In the genomic region with DNA sequence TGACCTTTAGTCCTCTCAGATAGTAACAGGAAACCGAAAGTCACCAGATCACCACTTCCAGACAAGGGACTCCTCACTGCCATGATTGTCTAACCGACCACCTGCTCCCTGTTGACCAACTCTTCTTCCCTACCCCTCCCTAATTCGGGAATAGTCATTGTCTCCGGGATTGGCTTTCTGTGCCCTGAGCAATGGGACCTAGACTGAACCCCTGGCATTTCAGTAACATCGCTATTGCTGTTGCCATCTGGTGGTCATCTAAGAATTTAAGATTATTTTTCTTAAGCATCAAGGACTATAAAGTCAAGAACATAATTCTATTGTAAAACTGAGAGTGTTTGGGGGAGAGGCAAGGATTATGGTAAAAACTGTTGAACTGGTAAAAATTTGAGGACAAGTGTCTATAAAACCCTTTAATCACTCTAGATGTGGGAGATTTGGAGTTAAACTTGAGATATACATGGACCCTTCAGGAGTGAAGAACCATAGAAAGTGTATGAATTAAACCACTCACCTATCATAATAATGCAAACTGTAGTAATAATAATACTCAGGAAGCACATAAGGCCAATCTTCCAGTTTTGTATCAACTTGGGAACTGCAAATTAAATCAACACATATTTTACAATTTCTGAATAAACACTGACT, we compare ENCODE assay signal across 9 cellular contexts. TPM values are rescaled to one million over a fixed set of nuclear protein-coding genes. Genes with fewer than 3 reads are reported as not detected.
DNase-seq lines count a peak whose midpoint lies in the region; ATAC-seq, FAIRE-seq and TF ChIP-seq lines count a peak whose summit lies in the region.
"Had no signal": no experiment of that assay in that cellular context is flagged by ENCODE, and none has a peak within 500 bp of the region (broad histone marks: within the 10 kb centered on the region; RNA-seq: fewer than 3 reads in every experiment).

No MANE protein-coding gene starts in this region.

- no peak overlapping the region for H3K27ac ChIP-seq in 22Rv1
- no peak overlapping the region for H3K27ac ChIP-seq in astrocyte (ENCODE audit: low read depth, low read length)
- no peak overlapping the region for H3K27ac ChIP-seq in iPS DF 6.9 (ENCODE audit: low read length)
- no peak overlapping the region for H3K27ac ChIP-seq in skeletal muscle tissue (ENCODE audit: low read depth, low read length)
- H3K27ac ChIP-seq: epithelial cell of prostate had no signal

- H3K4me2 ChIP-seq in astrocyte (ENCODE audit: low read length), result peak overlapping the region; percentile 59

- no peaks in the 10 kb centered on the region for H3K9me3 Mint-ChIP-seq in astrocyte (ENCODE audit: unreplicated experiment)

- DNase-seq in G401 (ENCODE audit: low spot score) (peak; percentile 11), NCI-H69 (lab: John Stamatoyannopoulos, UW) (peak; percentile 7), astrocyte (ENCODE audit: low read depth) (peak; percentile 20), iPS DF 6.9 (ENCODE audit: low read depth, low spot score) (peak; percentile 52), NCI-H187 treated with DMSO at 0.1 percent for 48 hours (lab: John Stamatoyannopoulos, UW) (no peak)

- no peak for FAIRE-seq in astrocyte (lab: Jason Lieb, UNC)

- no peak overlapping the region for H3K4me3 Mint-ChIP-seq in astrocyte (ENCODE audit: unreplicated experiment)

- no peaks in the 10 kb centered on the region for H3K36me3 Mint-ChIP-seq in astrocyte (ENCODE audit: low read depth, unreplicated experiment)

- no peaks in the 10 kb centered on the region for H3K36me3 ChIP-seq in astrocyte (ENCODE audit: insufficient read depth, low read length)
- no peaks in the 10 kb centered on the region for H3K36me3 ChIP-seq in iPS DF 6.9 (ENCODE audit: control insufficient read depth, insufficient read depth, low read length)
- no peaks in the 10 kb centered on the region for H3K36me3 ChIP-seq in skeletal muscle tissue (ENCODE audit: control insufficient read depth in 3 of 3, insufficient read depth in 3 of 3, low read length in 3 of 3)

- H2AFZ ChIP-seq in astrocyte (ENCODE audit: low read depth, low read length), result peak overlapping the region; percentile 28

- H3K9me3 ChIP-seq in astrocyte (ENCODE audit: insufficient read depth, low read depth, low read length), result no peaks in the 10 kb centered on the region
- no peaks in the 10 kb centered on the region for H3K9me3 ChIP-seq in iPS DF 6.9 (ENCODE audit: control insufficient read depth, insufficient read depth, low read length)
- no peaks in the 10 kb centered on the region for H3K9me3 ChIP-seq in skeletal muscle tissue (ENCODE audit: control insufficient read depth in 3 of 3, low read length in 3 of 3)

- H3K27me3 Mint-ChIP-seq in astrocyte (ENCODE audit: low read depth, unreplicated experiment), result no peaks in the 10 kb centered on the region

- no peaks in the 10 kb centered on the region for H3K4me1 ChIP-seq in astrocyte (ENCODE audit: insufficient read depth, low read length)
- no peaks in the 10 kb centered on the region for H3K4me1 ChIP-seq in iPS DF 6.9 (ENCODE audit: control insufficient read depth, insufficient read depth, low read length)
- no peaks in the 10 kb centered on the region for H3K4me1 ChIP-seq in skeletal muscle tissue (ENCODE audit: control insufficient read depth in 3 of 3, insufficient read depth in 3 of 3, low read length in 3 of 3)

- H3K27ac Mint-ChIP-seq in astrocyte (ENCODE audit: unreplicated experiment), result peak overlapping the region; percentile 1

- no peaks in the 10 kb centered on the region for H4K20me1 ChIP-seq in astrocyte (ENCODE audit: insufficient read depth, low read length)

- in situ Hi-C loops in G401 (cut with HindIII; ENCODE audit: low sequenced_read_pairs), result no loop called here

- H3K27me3 ChIP-seq in astrocyte (ENCODE audit: insufficient read depth, low read length), result no peaks in the 10 kb centered on the region
- H3K27me3 ChIP-seq in iPS DF 6.9 (ENCODE audit: control insufficient read depth, insufficient read depth, low read length), result no peaks in the 10 kb centered on the region
- H3K27me3 ChIP-seq in skeletal muscle tissue (ENCODE audit: control insufficient read depth in 3 of 3, insufficient read depth in 3 of 3, low read length in 3 of 3), result no peaks in the 10 kb centered on the region

- no CpG with 5 or more reads among the region's 5 CpGs for WGBS in iPS DF 6.9 (ENCODE audit: insufficient coverage, insufficient read length)

- no peaks in the 10 kb centered on the region for H3K79me2 ChIP-seq in astrocyte (ENCODE audit: insufficient read depth, low read length)

- H3K4me3 ChIP-seq in astrocyte (ENCODE audit: insufficient read depth, low read depth, low read length) (no peak overlapping the region), iPS DF 6.9 (ENCODE audit: low read length) (no peak overlapping the region), skeletal muscle tissue (ENCODE audit: low read length in 3 of 3) (peak overlapping the region; percentile 52 to 68 (median 61))

- ATAC-seq in HG02571 (IDR thresholded peaks at IDR 0.05; ENCODE audit: unreplicated experiment), result no peak

- peaks cover 9% of the 10 kb centered on the region for H3K4me1 Mint-ChIP-seq in astrocyte (ENCODE audit: low read depth, unreplicated experiment)

- H3K9ac ChIP-seq in astrocyte (ENCODE audit: low read length) (no peak overlapping the region), skeletal muscle tissue (ENCODE audit: low read depth in 1 of 3, low read length in 3 of 3) (no peak overlapping the region)

- TF ChIP-seq CTCF in 22Rv1 (IDR thresholded peaks at IDR 0.05) (peak; percentile 83), astrocyte (IDR thresholded peaks at IDR 0.05; ENCODE audit: insufficient read depth, low read depth, low read length) (peak; percentile 41)

RNA-seq across cellular contexts. Expression of a gene that starts 6.3 kb away (rescaled TPM):
- total RNA-seq in G401 (2014; rRNA removed; shearing (Covaris generic)), result not detected in 2 replicates
- 0.84 and 2.0 TPM in 2 replicates for total RNA-seq in astrocyte
- not detected for total RNA-seq in skeletal muscle tissue

RNA-seq across cellular contexts. Expression of a gene that starts 44.6 kb away (rescaled TPM):
- total RNA-seq in G401 (2014; rRNA removed; shearing (Covaris generic)), result not detected in 2 replicates
- not detected in 2 replicates for total RNA-seq in astrocyte
- not detected for total RNA-seq in skeletal muscle tissue

RNA-seq across cellular contexts. Expression of a gene that starts 45.3 kb away (rescaled TPM):
- not detected in 2 replicates for total RNA-seq in G401 (2014; rRNA removed; shearing (Covaris generic))
- total RNA-seq in astrocyte (not detected in 2 replicates), skeletal muscle tissue (0.52 TPM)

RNA-seq across cellular contexts. Expression of a gene that starts 56.7 kb away (rescaled TPM):
- total RNA-seq in G401 (2014; rRNA removed; shearing (Covaris generic)), result not detected in 2 replicates
- total RNA-seq in astrocyte (not detected in 2 replicates), skeletal muscle tissue (2.6 TPM)

Comparison
In these comparisons a context has a peak if more than half of its experiments do, and no peak if none do; other contexts are left out.
1. H3K4me3 ChIP-seq: peak in skeletal muscle tissue (3 of 3); none in astrocyte (single experiment) and iPS DF 6.9 (single experiment).